1 cellular context compared by ENCODE assay signal in the genomic region with DNA sequence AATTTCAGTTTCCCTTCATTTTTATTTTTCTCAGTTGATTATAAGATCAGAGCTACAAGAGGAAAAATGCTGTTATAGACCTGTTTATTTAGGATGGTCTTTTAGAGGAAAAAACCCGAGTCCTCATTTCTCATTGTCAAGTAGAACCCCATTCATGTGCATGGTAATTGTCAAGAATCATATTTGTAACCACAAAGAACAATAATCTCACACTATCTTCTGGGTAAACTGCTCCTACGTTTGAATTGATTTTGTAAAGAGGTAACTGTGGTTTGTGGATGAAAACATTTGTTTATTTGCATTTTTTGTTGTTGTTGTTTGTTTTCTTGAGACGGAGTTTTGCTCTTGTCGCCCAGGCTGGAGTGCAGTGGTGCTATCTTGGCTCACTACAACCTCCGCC.
TF ChIP-seq lines count a peak whose summit lies in the region.

No MANE protein-coding gene starts in this region.

TF ChIP-seq in WTC11, 78 proteins besides CTCF, POLR2A, EP300 and RAD21 (continued from another document):
- TF ChIP-seq PREB (CRISPR knock-in tag; IDR thresholded peaks at IDR 0.05; ENCODE audit: borderline replicate concordance) (no peak), EMX1 (CRISPR knock-in tag; IDR thresholded peaks at IDR 0.05) (no peak)
- TF ChIP-seq, protein P1, sequence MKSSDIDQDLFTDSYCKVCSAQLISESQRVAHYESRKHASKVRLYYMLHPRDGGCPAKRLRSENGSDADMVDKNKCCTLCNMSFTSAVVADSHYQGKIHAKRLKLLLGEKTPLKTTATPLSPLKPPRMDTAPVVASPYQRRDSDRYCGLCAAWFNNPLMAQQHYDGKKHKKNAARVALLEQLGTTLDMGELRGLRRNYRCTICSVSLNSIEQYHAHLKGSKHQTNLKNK (CRISPR knock-in tag; IDR thresholded peaks at IDR 0.05): no peak
